2 cellular contexts compared by ENCODE assay signal in the genomic region with DNA sequence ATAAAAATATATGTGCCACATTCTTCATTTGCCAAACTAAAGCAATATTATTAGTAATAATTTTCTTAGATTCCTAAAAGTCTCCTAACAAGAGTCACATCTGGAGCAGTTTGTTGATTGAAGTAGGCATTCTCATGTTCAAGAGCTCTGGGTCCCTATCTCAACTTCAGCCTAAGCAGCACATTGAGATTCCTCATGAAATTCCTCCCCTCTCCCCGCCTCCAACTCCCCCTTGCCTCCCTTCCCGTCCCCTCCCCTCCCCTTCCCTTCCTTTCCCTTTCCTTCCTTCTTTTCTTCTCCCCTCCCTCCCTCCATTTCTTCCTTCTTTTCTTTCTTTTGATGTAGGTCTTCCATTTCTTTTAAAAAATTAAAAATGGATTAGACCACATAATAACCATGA.
TF ChIP-seq lines count a peak whose summit lies in the region.

No MANE protein-coding gene starts in this region.

TF ChIP-seq in HepG2, 621 proteins besides CTCF, POLR2A, EP300 and RAD21:
- TF ChIP-seq HNRNPK (IDR thresholded peaks at IDR 0.05; ENCODE audit: low read depth, low read length, poor library complexity, severe bottlenecking), result peak; percentile 37
- TF ChIP-seq ZNF788 (CRISPR knock-in tag; IDR thresholded peaks at IDR 0.05; ENCODE audit: borderline replicate concordance), result no peak

TF ChIP-seq in H1, 55 proteins besides CTCF, POLR2A, EP300 and RAD21:
- TF ChIP-seq CREB1 (IDR thresholded peaks at IDR 0.05), result no peak
- peak; percentile 34; the same call in 1 of the 2 replicates for TF ChIP-seq TCF12 (IDR thresholded peaks at IDR 0.05; ENCODE audit: low read depth, low read length)
- 0 out of 2 replicates have a peak, but pooled peaks have one; percentile 22 for TF ChIP-seq TEAD4 (IDR thresholded peaks at IDR 0.05; ENCODE audit: low read depth, low read length)
